In genomic region chr3:36455406-36455805, GRCh38 we compare ENCODE assay signal across 23 cellular contexts.
DNase-seq lines count a peak whose midpoint lies in the region; TF ChIP-seq lines count a peak whose summit lies in the region.
"Had no signal": no experiment of that assay in that cellular context is flagged by ENCODE, and none has a peak within 500 bp of the region (broad histone marks: within the 10 kb centered on the region; RNA-seq: fewer than 3 reads in every experiment).

No MANE protein-coding gene starts in this region.

- no peaks in the 10 kb centered on the region for H3K9me3 ChIP-seq in transverse colon
- H3K9me3 ChIP-seq: A549, BE2C had no signal

- intact Hi-C loops in transverse colon (cut with DNase I; ENCODE audit: low total_unique reads) = no loop called here

- no peak for TF ChIP-seq POLR2A in transverse colon (IDR thresholded peaks at IDR 0.05)

- DNase-seq in AG08396 (ENCODE audit: low spot score) (peak; percentile 32), G401 (ENCODE audit: low spot score) (peak; percentile 61), cerebellar cortex (ENCODE audit: low spot score) (peak; percentile 53), foreskin melanocyte (peak; percentile 2), H7 (no peak), H4 (ENCODE audit: low spot score) (no peak), transverse colon (no peak), NCI-H748 (lab: John Stamatoyannopoulos, UW; ENCODE audit: unreplicated experiment) (no peak)
- DNase-seq: BE2C; CD4-positive, alpha-beta memory T cell; CD4-positive, CD25-positive, alpha-beta regulatory T cell; CD8-positive, alpha-beta memory T cell; COR-L47; DMS 273 treated with DMSO at 0.1 percent for 48 hours; DMS153; DMS53; DMS79; DND-41; GDM1 had no signal

- no peaks in the 10 kb centered on the region for H3K27me3 ChIP-seq in H7 (ENCODE audit: control insufficient read depth, insufficient read depth, low read length)
- no peaks in the 10 kb centered on the region for H3K27me3 ChIP-seq in transverse colon
- H3K27me3 ChIP-seq: BE2C, BLaER1 had no signal

- H3K36me3 ChIP-seq in H7 (replicated peaks; ENCODE audit: control insufficient read depth, insufficient read depth, low read length) = no peaks in the 10 kb centered on the region
- no peaks in the 10 kb centered on the region for H3K36me3 ChIP-seq in transverse colon
- H3K36me3 ChIP-seq: BLaER1 had no signal

- TF ChIP-seq EP300 in transverse colon (IDR thresholded peaks at IDR 0.05; ENCODE audit: low read depth) = no peak

- no peak for TF ChIP-seq CTCF in transverse colon (IDR thresholded peaks at IDR 0.05)

- no peaks in the 10 kb centered on the region for H3K4me1 ChIP-seq in transverse colon
- H3K4me1 ChIP-seq: A549, BE2C had no signal

- no peak overlapping the region for H3K4me3 ChIP-seq in H7 (ENCODE audit: insufficient read depth, low read depth, low read length)
- H3K4me3 ChIP-seq in transverse colon = no peak overlapping the region
- H3K4me3 ChIP-seq: A549, BLaER1, GM12878 had no signal

- H3K27ac ChIP-seq in transverse colon = no peak overlapping the region
- H3K27ac ChIP-seq: 22Rv1, A549, BLaER1 had no signal

- 60 to 74% methylated on average over 2 of the region's 2 CpGs for WGBS in transverse colon (ENCODE audit: low coverage in 1 of 2), 2 donors

- in situ Hi-C loops in G401 (cut with HindIII; ENCODE audit: low sequenced_read_pairs) (no loop called here), transverse colon (cut with MboI; ENCODE audit: low pct_ligation_motif_present in 1 of 4, low pct_unique_long_range_greater_than_20kb in 1 of 4, low sequenced_read_pairs in 3 of 4) (no loop called here)

Comparison
In these comparisons a context has a peak if more than half of its experiments do, and no peak if none do; other contexts are left out.
1. DNase-seq: peak in AG08396 (single experiment), G401 (single experiment), cerebellar cortex (single experiment) and foreskin melanocyte (single experiment); none in H7 (single experiment), H4 (single experiment), transverse colon (single experiment) and NCI-H748 (single experiment).